Comparison of ENCODE assay signal across 10 cellular contexts in genomic region chr6:8082954-8083858, GRCh38. TPM values are rescaled to one million over a fixed set of nuclear protein-coding genes. Genes with fewer than 3 reads are reported as not detected.
DNase-seq lines count a peak whose midpoint lies in the region; TF ChIP-seq lines count a peak whose summit lies in the region.
"Had no signal": no experiment of that assay in that cellular context is flagged by ENCODE, and none has a peak within 500 bp of the region (broad histone marks: within the 10 kb centered on the region; RNA-seq: fewer than 3 reads in every experiment).

No MANE protein-coding gene starts in this region.

- no peak for TF ChIP-seq CTCF in fibroblast of the aortic adventitia (IDR thresholded peaks at IDR 0.05; ENCODE audit: insufficient read depth, low read length)
- TF ChIP-seq CTCF in GM10266 (IDR thresholded peaks at IDR 0.05; ENCODE audit: control insufficient read depth, insufficient read depth, low read depth, missing control alignments), result no peak

- H3K4me3 ChIP-seq in fibroblast of the aortic adventitia (ENCODE audit: low read depth, low read length) (peak overlapping the region; percentile 11), skin epidermis (no peak overlapping the region)

- H3K27ac ChIP-seq in skin epidermis, result peak overlapping the region in 16 of 21 experiments; percentile 3 to 65 (median 28)

- DNase-seq in SIG-M5 treated with dmso at 0.1 percent for 504 hours (lab: John Stamatoyannopoulos, UW; ENCODE audit: unreplicated experiment) (peak; percentile 42), SIG-M5 (lab: John Stamatoyannopoulos, UW) (no peak), RKO (ENCODE audit: low spot score) (peak; percentile 81), fibroblast of the aortic adventitia (ENCODE audit: low read depth) (peak; percentile 94), DMS79 (lab: John Stamatoyannopoulos, UW) (no peak), GM10266 (ENCODE audit: extremely low spot score) (no peak)
- DNase-seq in stimulated activated CD4-positive, alpha-beta T cell treated with anti-CD3 and anti-CD28 coated beads, Interleukin-4, amount 100 ng/mL, for 24 hours, result no peak
- DNase-seq: BE2C, H7 had no signal

RNA-seq across cellular contexts. Expression of gene BLOC1S5, which starts 19.0 kb away (rescaled TPM):
- 5.7 and 23.0 TPM in 2 replicates for total RNA-seq in fibroblast of the aortic adventitia (ENCODE audit: low replicate concordance)

RNA-seq across cellular contexts. Expression of gene EEF1E1, which starts 19.1 kb away (rescaled TPM):
- 10.1 and 66.1 TPM in 2 replicates for total RNA-seq in fibroblast of the aortic adventitia (ENCODE audit: low replicate concordance)

Comparison
In these comparisons a context has a peak if more than half of its experiments do, and no peak if none do; other contexts are left out.
1. DNase-seq: peak in SIG-M5 treated with dmso at 0.1 percent for 504 hours (single experiment), RKO (single experiment) and fibroblast of the aortic adventitia (single experiment); none in SIG-M5 (single experiment), stimulated activated CD4-positive, alpha-beta T cell treated with anti-CD3 and anti-CD28 coated beads, Interleukin-4, amount 100 ng/mL, for 24 hours (single experiment), DMS79 (single experiment) and GM10266 (single experiment).